Comparison of ENCODE assay signal across 14 cellular contexts in genomic region chr11:63560506-63561179, GRCh38. TPM values are rescaled to one million over a fixed set of nuclear protein-coding genes. Genes with fewer than 3 reads are reported as not detected.
DNase-seq lines count a peak whose midpoint lies in the region; ATAC-seq and TF ChIP-seq lines count a peak whose summit lies in the region.
"Had no signal": no experiment of that assay in that cellular context is flagged by ENCODE, and none has a peak within 500 bp of the region (broad histone marks: within the 10 kb centered on the region; RNA-seq: fewer than 3 reads in every experiment).

No MANE protein-coding gene starts in this region.

- dilution Hi-C loops in mammary epithelial cell (cut with HindIII; ENCODE audit: low sequenced_read_pairs) = no loop called here

- H3K4me3 ChIP-seq in CD4-positive, CD25-positive, alpha-beta regulatory T cell (ENCODE audit: low read depth, low read length) = no peak overlapping the region
- H3K4me3 ChIP-seq in mammary epithelial cell (replicated peaks in 1 of 3; ENCODE audit: insufficient read depth in 1 of 3, low read depth in 2 of 3, low read length in 3 of 3) (no peak overlapping the region), A673 (ENCODE audit: low read depth, low read length, poor library complexity, severe bottlenecking) (no peak overlapping the region)
- H3K4me3 ChIP-seq: vagina had no signal

- no peaks in the 10 kb centered on the region for H3K27me3 Mint-ChIP-seq in CD4-positive, CD25-positive, alpha-beta regulatory T cell

- WGBS in mammary epithelial cell (ENCODE audit: low coverage, missing lambda C conversion rate) = 38% methylated on average over 6 of the region's 7 CpGs

- peaks cover 16 to 57% (median 32%) of the 10 kb centered on the region in 4 donors for H3K4me1 Mint-ChIP-seq in CD4-positive, CD25-positive, alpha-beta regulatory T cell

- peak overlapping the region; percentile 80 to 89 (median 86) for H3K27ac Mint-ChIP-seq in CD4-positive, CD25-positive, alpha-beta regulatory T cell
- H3K27ac Mint-ChIP-seq: activated B cell treated with CpG ODN at 0.5 μM for 24 hours, nephron had no signal

- peak overlapping the region; percentile 41 to 54 (median 46) for H3K4me3 Mint-ChIP-seq in CD4-positive, CD25-positive, alpha-beta regulatory T cell
- H3K4me3 Mint-ChIP-seq: activated B cell treated with CpG ODN at 0.5 μM for 24 hours, nephron had no signal

- no peaks in the 10 kb centered on the region for H4K20me1 ChIP-seq in mammary epithelial cell (ENCODE audit: insufficient read depth, low read length)

- in situ Hi-C loops in mammary epithelial cell (cut with MboI; ENCODE audit: low sequenced_read_pairs in 2 of 2) = no loop called here

- no peak for TF ChIP-seq CTCF in mammary epithelial cell (conservative IDR thresholded peaks at IDR 0.05 in 1 of 2, IDR thresholded peaks at IDR 0.05 in 1 of 2; ENCODE audit: extremely low read depth in 1 of 2, insufficient read depth in 1 of 2, low read depth in 1 of 2, low read length in 2 of 2)
- TF ChIP-seq CTCF in A673 (conservative IDR thresholded peaks at IDR 0.05; ENCODE audit: low read depth, low read length) = no peak

- H3K36me3 ChIP-seq in CD4-positive, CD25-positive, alpha-beta regulatory T cell (ENCODE audit: control insufficient read depth, insufficient read depth, low read length) = no peaks in the 10 kb centered on the region
- no peaks in the 10 kb centered on the region for H3K36me3 ChIP-seq in mammary epithelial cell (ENCODE audit: insufficient read depth, low read length)
- H3K36me3 ChIP-seq in A673 (ENCODE audit: insufficient read depth, low read length, poor library complexity, severe bottlenecking) = no peaks in the 10 kb centered on the region
- H3K36me3 ChIP-seq: vagina had no signal

- peak in 1 of 3 donors; percentile 31 for DNase-seq in CD4-positive, CD25-positive, alpha-beta regulatory T cell
- peak; percentile 49 for DNase-seq in HT1080 (ENCODE audit: low read depth)
- peak; percentile 22 for DNase-seq in mammary epithelial cell
- DNase-seq in myocyte (ENCODE audit: low read depth) = peak; percentile 94
- DNase-seq in NCI-H774 (lab: John Stamatoyannopoulos, UW) = no peak
- no peak for DNase-seq in NCI-H748 treated with DMSO at 0.1 percent for 48 hours (lab: John Stamatoyannopoulos, UW)
- DNase-seq in NCI-H526 (lab: John Stamatoyannopoulos, UW) = no peak
- DNase-seq in A673 (ENCODE audit: low spot score) = no peak
- DNase-seq: activated B cell treated with CpG ODN at 0.5 μM for 24 hours; foreskin melanocyte; stimulated activated CD4-positive, alpha-beta T cell treated with anti-CD3 and anti-CD28 coated beads, Interleukin-2, amount 100 ng/mL, for 48 hours had no signal

- peak overlapping the region; percentile 83 for H2AFZ ChIP-seq in mammary epithelial cell (ENCODE audit: low read depth, low read length)

- peak overlapping the region; percentile 29 for H3K4me2 ChIP-seq in mammary epithelial cell (ENCODE audit: insufficient read depth, low read depth, low read length)

- no peaks in the 10 kb centered on the region for H3K79me2 ChIP-seq in mammary epithelial cell (ENCODE audit: insufficient read depth, low read length)

- ATAC-seq in CD4-positive, CD25-positive, alpha-beta regulatory T cell (ENCODE audit: low read depth in 2 of 2) = peak; percentile 45 to 65

- POLR2A ChIA-PET in A673 (lab: Charles Lee; ENCODE audit: low non-redundant PET) = no interaction called here

- H3K27me3 ChIP-seq in CD4-positive, CD25-positive, alpha-beta regulatory T cell (ENCODE audit: control insufficient read depth, insufficient read depth, low read length) = no peaks in the 10 kb centered on the region
- no peaks in the 10 kb centered on the region for H3K27me3 ChIP-seq in mammary epithelial cell (ENCODE audit: insufficient read depth, low read length)
- H3K27me3 ChIP-seq in A673 (replicated peaks; ENCODE audit: insufficient read depth, low read depth, low read length, poor library complexity) = no peaks in the 10 kb centered on the region
- H3K27me3 ChIP-seq: vagina had no signal

- intact Hi-C loops in mammary epithelial cell (cut with micrococcal nuclease) (no loop called here), A673 (cut with micrococcal nuclease; ENCODE audit: unreplicated experiment) (no loop called here)

- H3K9ac ChIP-seq in mammary epithelial cell (ENCODE audit: insufficient read depth, low read length) = no peak overlapping the region

- H3K27ac ChIP-seq in CD4-positive, CD25-positive, alpha-beta regulatory T cell (ENCODE audit: insufficient read depth, low read length, poor library complexity, severe bottlenecking) = no peak overlapping the region
- H3K27ac ChIP-seq in mammary epithelial cell (ENCODE audit: insufficient read depth, low read depth, low read length) (peak overlapping the region; percentile 11), A673 (ENCODE audit: low read depth, low read length, poor library complexity, severe bottlenecking) (no peak overlapping the region)
- H3K27ac ChIP-seq: vagina had no signal

- H3K4me1 ChIP-seq in CD4-positive, CD25-positive, alpha-beta regulatory T cell (ENCODE audit: control insufficient read depth, insufficient read depth, low read length, poor library complexity, severe bottlenecking) = peaks cover 30% of the 10 kb centered on the region
- H3K4me1 ChIP-seq in mammary epithelial cell (ENCODE audit: insufficient read depth, low read length) = peaks cover 33% of the 10 kb centered on the region
- no peaks in the 10 kb centered on the region for H3K4me1 ChIP-seq in A673 (ENCODE audit: insufficient read depth, low read length, poor library complexity, severe bottlenecking)

- no peaks in the 10 kb centered on the region for H3K9me3 ChIP-seq in CD4-positive, CD25-positive, alpha-beta regulatory T cell (ENCODE audit: control insufficient read depth in 2 of 2, low read length in 2 of 2)
- no peaks in the 10 kb centered on the region for H3K9me3 ChIP-seq in mammary epithelial cell (replicated peaks; ENCODE audit: insufficient read depth, low read length)
- no peaks in the 10 kb centered on the region for H3K9me3 ChIP-seq in A673 (ENCODE audit: low read depth, low read length, poor library complexity, severe bottlenecking)
- H3K9me3 ChIP-seq: vagina had no signal

- no peaks in the 10 kb centered on the region for H3K9me3 Mint-ChIP-seq in CD4-positive, CD25-positive, alpha-beta regulatory T cell
- H3K9me3 Mint-ChIP-seq: activated B cell treated with CpG ODN at 0.5 μM for 24 hours, nephron had no signal

- CTCF ChIA-PET in mammary epithelial cell (lab: Charles Lee; ENCODE audit: low non-redundant PET) = interaction anchor here (0.5 kb wide), 1 partner anchor 9 kb away, joined by 7 read pairs; no protein-coding TSS in a partner anchor
- CTCF ChIA-PET in A673 (lab: Charles Lee) = no interaction called here

- BruUV-seq in mammary epithelial cell (replicated peaks; lab: Mats Ljungman, UMichigan) (no TSS peak), A673 (replicated peaks; lab: Mats Ljungman, UMichigan) (no TSS peak)

- no peaks in the 10 kb centered on the region for H3K36me3 Mint-ChIP-seq in CD4-positive, CD25-positive, alpha-beta regulatory T cell
- H3K36me3 Mint-ChIP-seq: IgD-negative memory B cell had no signal

RNA-seq across cellular contexts. Expression of gene PLAAT2, which starts 2.5 kb away (rescaled TPM):
- not detected for total RNA-seq in CD4-positive, CD25-positive, alpha-beta regulatory T cell
- under 1 TPM in 2 of 4 donors, not detected in 2; 0.28 to 0.47 TPM for polyA plus RNA-seq in CD4-positive, CD25-positive, alpha-beta regulatory T cell
- total RNA-seq in HT1080 (2014; rRNA removed; shearing (Covaris generic)) = not detected in 2 replicates
- polyA plus RNA-seq in HT1080 (2015; cell fraction: cytosol; rRNA removed) = 0.12 and 0.14 TPM in 2 replicates
- 0.28 TPM in 1 of 2 replicates, not detected in the other for polyA plus RNA-seq in HT1080 (2015; cell fraction: nucleus; rRNA removed)
- under 1 TPM in 1 of 2 donors, not detected in 1; 0.87 TPM for total RNA-seq in mammary epithelial cell
- 1.6 TPM for polyA plus RNA-seq in mammary epithelial cell
- polyA minus RNA-seq in mammary epithelial cell = not detected
- 0.52 and 2.3 TPM in 2 replicates for total RNA-seq in myocyte
- 1.8 TPM for polyA plus RNA-seq in myocyte (2012)
- not detected in 2 replicates for total RNA-seq in A673 (2021)
- total RNA-seq: activated B cell treated with CpG ODN at 0.5 μM for 24 hours, vagina had no signal

RNA-seq across cellular contexts. Expression of gene PLAAT4, which starts 24.0 kb away (rescaled TPM):
- 118 TPM for total RNA-seq in CD4-positive, CD25-positive, alpha-beta regulatory T cell
- 100 to 1,000 TPM; 405 to 493 (median 439) TPM for polyA plus RNA-seq in CD4-positive, CD25-positive, alpha-beta regulatory T cell
- total RNA-seq in HT1080 (2014; rRNA removed; shearing (Covaris generic)) = 0.11 and 0.20 TPM in 2 replicates
- polyA plus RNA-seq in HT1080 (2015; cell fraction: cytosol; rRNA removed) = 1.5 and 2.1 TPM in 2 replicates
- polyA plus RNA-seq in HT1080 (2015; cell fraction: nucleus; rRNA removed) = 1.3 and 1.9 TPM in 2 replicates
- total RNA-seq in mammary epithelial cell = 1 to 10 TPM in 1 of 2 donors, under 1 TPM in 1; 0.67 to 1.3 TPM
- polyA plus RNA-seq in mammary epithelial cell = 3.5 TPM
- not detected for polyA minus RNA-seq in mammary epithelial cell
- 15.8 and 20.4 TPM in 2 replicates for total RNA-seq in myocyte
- 29.2 TPM for polyA plus RNA-seq in myocyte (2012)
- 0.97 and 1.0 TPM in 2 replicates for total RNA-seq in A673 (2021)

RNA-seq across cellular contexts. Expression of gene PLAAT3, which starts 53.6 kb away (rescaled TPM):
- total RNA-seq in CD4-positive, CD25-positive, alpha-beta regulatory T cell = 5.8 TPM
- polyA plus RNA-seq in CD4-positive, CD25-positive, alpha-beta regulatory T cell = 10 to 100 TPM in 1 of 4 donors, 1 to 10 TPM in 3; 3.1 to 19.0 (median 5.8) TPM
- 27.8 and 28.6 TPM in 2 replicates for total RNA-seq in HT1080 (2014; rRNA removed; shearing (Covaris generic))
- polyA plus RNA-seq in HT1080 (2015; cell fraction: cytosol; rRNA removed) = 40.9 and 46.7 TPM in 2 replicates
- polyA plus RNA-seq in HT1080 (2015; cell fraction: nucleus; rRNA removed) = 20.8 and 21.2 TPM in 2 replicates
- total RNA-seq in mammary epithelial cell (1 to 10 TPM; 2.7 to 6.3 TPM), myocyte (83.5 and 90.2 TPM in 2 replicates), A673 (2021) (0.46 and 0.69 TPM in 2 replicates)
- polyA plus RNA-seq in mammary epithelial cell = 2.1 TPM
- 13.1 TPM for polyA minus RNA-seq in mammary epithelial cell
- polyA plus RNA-seq in myocyte (2012) = 116 TPM

RNA-seq across cellular contexts. Expression of gene LGALS12, which starts 54.8 kb away (rescaled TPM):
- 0.94 TPM for total RNA-seq in CD4-positive, CD25-positive, alpha-beta regulatory T cell
- not detected for polyA plus RNA-seq in CD4-positive, CD25-positive, alpha-beta regulatory T cell
- not detected in 2 replicates for total RNA-seq in HT1080 (2014; rRNA removed; shearing (Covaris generic))
- 0.31 TPM in 1 of 2 replicates, not detected in the other for polyA plus RNA-seq in HT1080 (2015; cell fraction: cytosol; rRNA removed)
- 0.23 TPM in 1 of 2 replicates, not detected in the other for polyA plus RNA-seq in HT1080 (2015; cell fraction: nucleus; rRNA removed)
- not detected for total RNA-seq in mammary epithelial cell
- polyA plus RNA-seq in mammary epithelial cell = not detected
- not detected for polyA minus RNA-seq in mammary epithelial cell
- total RNA-seq in myocyte = 0.08 and 0.16 TPM in 2 replicates
- polyA plus RNA-seq in myocyte (2012) = 0.06 TPM
- not detected in 2 replicates for total RNA-seq in A673 (2021)
- total RNA-seq: activated B cell treated with CpG ODN at 0.5 μM for 24 hours had no signal

Comparison
In these comparisons a context has a peak if more than half of its experiments do, and no peak if none do; other contexts are left out.
1. DNase-seq: peak in HT1080 (single experiment), mammary epithelial cell (single experiment) and myocyte (single experiment); none in NCI-H774 (single experiment), NCI-H748 treated with DMSO at 0.1 percent for 48 hours (single experiment), NCI-H526 (0 of 2) and A673 (single experiment).